8 cellular contexts compared by ENCODE assay signal in genomic region chr9:38620483-38621433, GRCh38.
DNase-seq lines count a peak whose midpoint lies in the region; TF ChIP-seq lines count a peak whose summit lies in the region.

ANKRD18A (minus strand) TSS chr9:38620596; CDS start chr9:38620285, 311 bp downstream.

- H3K36me3 ChIP-seq in iPS-20b (ENCODE audit: insufficient read depth, low read depth, low read length): no peaks in the 10 kb centered on the region

- H3K4me3 ChIP-seq in HFF-Myc (replicated peaks; ENCODE audit: low read depth, low read length) (peak within 1 kb of the TSS; percentile 23), iPS-20b (ENCODE audit: low read length) (peak within 1 kb of the TSS; percentile 75), skeletal muscle cell (ENCODE audit: low read depth, low read length) (peak within 1 kb of the TSS; percentile 50)

- TF ChIP-seq CTCF in HFF-Myc (IDR thresholded peaks at IDR 0.05; ENCODE audit: low read depth, low read length, missing control alignments): peak; percentile 80

- in situ Hi-C loops in T47D (cut with HindIII; ENCODE audit: low pct_unique_long_range_greater_than_20kb, low sequenced_read_pairs): no loop called here

- H3K27me3 ChIP-seq in iPS-20b (ENCODE audit: insufficient read depth, low read length): peaks cover 56% of the 10 kb centered on the region

- peaks cover 6% of the 10 kb centered on the region; the same call in 1 of the 2 replicates for H3K4me1 ChIP-seq in iPS-20b (ENCODE audit: insufficient read depth, low read length)

- DNase-seq in GF-D8 (lab: John Stamatoyannopoulos, UW) (peak; percentile 39), HFF-Myc (ENCODE audit: extremely low read depth, low read depth) (peak; percentile 4), NCI-H128 (lab: John Stamatoyannopoulos, UW; ENCODE audit: unreplicated experiment) (peak; percentile 80), T-helper 22 cell (ENCODE audit: low read depth) (peak; percentile 50), T47D (ENCODE audit: low read depth in 1 of 2, low spot score in 1 of 2) (peak; percentile 60 to 95), skeletal muscle cell (ENCODE audit: low read depth) (no peak), cerebellar nuclear complex (lab: John Stamatoyannopoulos, UW) (no peak)

- H3K27ac ChIP-seq in iPS-20b (ENCODE audit: low read length): no peak within 1 kb of the TSS

- peak within 1 kb of the TSS; percentile 68 for H3K9ac ChIP-seq in iPS-20b (ENCODE audit: low read depth, low read length)

- H3K9me3 ChIP-seq in iPS-20b (ENCODE audit: insufficient read depth, low read depth, low read length): peaks cover 10% of the 10 kb centered on the region; the same call in 1 of the 2 replicates

Comparison
In these comparisons a context has a peak if more than half of its experiments do, and no peak if none do; other contexts are left out.
1. DNase-seq: peak in GF-D8 (single experiment), HFF-Myc (single experiment), NCI-H128 (single experiment), T-helper 22 cell (single experiment) and T47D (2 of 2); none in skeletal muscle cell (single experiment) and cerebellar nuclear complex (0 of 2).
2. H3K4me3 ChIP-seq: peak in every context shown above with its lines; median percentile 75 in iPS-20b; 50 in skeletal muscle cell; 23 in HFF-Myc.